Comparison of ENCODE assay signal across 1 cellular context in the genomic region with DNA sequence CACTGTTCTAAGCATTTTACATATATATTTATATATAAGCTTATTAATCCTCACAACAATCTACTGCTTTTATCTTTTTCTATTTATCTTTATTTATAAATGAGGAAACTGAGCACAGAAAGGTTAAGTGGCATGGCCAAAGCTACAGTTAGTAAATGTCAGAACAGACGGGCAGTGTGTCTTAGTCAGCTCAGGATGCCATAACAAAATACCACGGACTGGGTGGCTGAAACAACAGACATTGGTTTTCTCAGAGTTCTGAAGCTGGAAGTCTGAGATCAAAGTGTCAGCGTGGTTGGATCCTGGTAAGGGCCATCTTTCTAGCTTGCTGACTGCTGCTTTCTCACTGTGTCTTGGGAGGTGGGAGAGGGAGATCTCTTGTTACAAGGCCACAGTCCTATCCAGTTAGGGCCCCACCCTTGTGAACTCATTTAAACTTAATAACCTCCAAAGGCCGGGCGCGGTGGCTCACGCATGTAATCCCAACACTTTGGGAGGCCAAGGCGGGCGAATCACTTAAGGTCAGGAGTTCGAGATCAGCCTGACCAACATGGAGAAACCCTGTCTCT.
TF ChIP-seq lines count a peak whose summit lies in the region.

No MANE protein-coding gene starts in this region.

TF ChIP-seq in GM23338, 12 proteins besides CTCF, POLR2A, EP300 and RAD21 (continued from another document):
- no peak for TF ChIP-seq ZNF114 (CRISPR knock-in tag; IDR thresholded peaks at IDR 0.05)
- no peak for TF ChIP-seq ZNF331 (CRISPR knock-in tag; IDR thresholded peaks at IDR 0.05; ENCODE audit: low read depth)
- TF ChIP-seq JUNB (IDR thresholded peaks at IDR 0.05; ENCODE audit: unreplicated experiment) = no peak
